Comparison of ENCODE assay signal across 1 cellular context in the genomic region with DNA sequence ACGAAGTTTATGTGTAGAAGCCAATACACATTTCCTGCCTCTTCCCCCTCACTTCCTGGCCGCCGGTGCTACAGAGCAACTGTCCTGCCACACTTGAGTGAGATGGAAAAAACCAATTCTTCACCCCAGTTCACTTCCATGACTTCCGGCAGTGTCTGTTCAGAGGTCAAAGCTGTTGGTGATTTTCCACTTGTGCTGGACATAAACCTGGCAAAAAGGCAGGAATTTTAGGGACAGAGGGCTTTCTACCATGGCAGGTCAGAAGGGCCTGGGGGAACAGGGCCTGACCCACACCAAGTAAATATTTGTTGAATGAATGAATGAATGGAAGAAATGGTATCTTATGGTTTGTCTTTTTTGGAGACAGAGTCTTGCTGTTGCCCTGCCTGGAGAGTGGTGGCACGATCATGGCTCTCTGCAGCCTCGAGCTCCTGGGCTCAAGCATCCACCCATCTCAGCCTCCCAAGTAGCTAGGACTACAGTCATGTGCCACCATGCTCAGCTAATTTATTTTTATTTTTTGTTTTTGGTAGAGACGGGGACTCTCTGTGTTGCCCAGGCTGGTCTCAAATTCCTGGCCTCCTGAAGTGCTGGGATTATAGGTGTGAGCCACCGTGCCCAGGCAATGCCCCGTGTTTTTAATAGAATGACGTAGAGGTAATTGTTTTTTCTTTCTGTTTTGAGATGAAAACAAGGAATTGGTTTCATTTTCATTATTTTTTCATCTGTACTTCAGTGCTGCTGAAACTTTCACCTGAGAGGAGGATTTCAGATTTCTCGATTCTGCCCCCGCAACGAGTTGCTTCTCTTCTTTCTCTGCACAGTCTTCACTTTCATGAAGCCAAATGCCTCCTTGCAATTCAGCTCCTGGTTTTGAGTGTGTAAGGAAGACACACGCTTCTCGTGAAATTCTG.
A peak's percentile ranks its signal among the peaks of the same experiment; 100 is the strongest.
TF ChIP-seq lines count a peak whose summit lies in the region.

No MANE protein-coding gene starts in this region.

TF ChIP-seq in HepG2, 621 proteins besides CTCF, POLR2A, EP300 and RAD21 (continued from another document and continues in another):
- TF ChIP-seq, protein P1, sequence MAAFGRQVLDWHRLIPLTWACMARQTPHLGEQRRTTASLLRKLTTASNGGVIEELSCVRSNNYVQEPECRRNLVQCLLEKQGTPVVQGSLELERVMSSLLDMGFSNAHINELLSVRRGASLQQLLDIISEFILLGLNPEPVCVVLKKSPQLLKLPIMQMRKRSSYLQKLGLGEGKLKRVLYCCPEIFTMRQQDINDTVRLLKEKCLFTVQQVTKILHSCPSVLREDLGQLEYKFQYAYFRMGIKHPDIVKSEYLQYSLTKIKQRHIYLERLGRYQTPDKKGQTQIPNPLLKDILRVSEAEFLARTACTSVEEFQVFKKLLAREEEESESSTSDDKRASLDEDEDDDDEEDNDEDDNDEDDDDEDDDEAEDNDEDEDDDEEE (CRISPR knock-in tag; IDR thresholded peaks at IDR 0.05) = no peak
- TF ChIP-seq SMAD3 (CRISPR knock-in tag; IDR thresholded peaks at IDR 0.05) = peak; percentile 71; the same call in 1 of the 2 replicates
- no peak for TF ChIP-seq GLI4 (CRISPR knock-in tag; IDR thresholded peaks at IDR 0.05; ENCODE audit: borderline replicate concordance)
- TF ChIP-seq SOX13 (IDR thresholded peaks at IDR 0.05) = no peak
- TF ChIP-seq SOX13 (CRISPR knock-in tag; conservative IDR thresholded peaks at IDR 0.05 in 1 of 2, IDR thresholded peaks at IDR 0.05 in 1 of 2) = peak in 1 of 2 experiments; percentile 78; a peak in 1 of 4 replicates
- TF ChIP-seq FOXP1 (IDR thresholded peaks at IDR 0.05) = no peak
- TF ChIP-seq FOXP1 (CRISPR knock-in tag; IDR thresholded peaks at IDR 0.05) = peak; percentile 52
- TF ChIP-seq NR2C2 (CRISPR knock-in tag; IDR thresholded peaks at IDR 0.05; ENCODE audit: borderline replicate concordance) = peak; percentile 77
- peak; percentile 80; the same call in 1 of the 2 replicates for TF ChIP-seq MIER2 (CRISPR knock-in tag; IDR thresholded peaks at IDR 0.05)
- no peak for TF ChIP-seq ZNF775 (CRISPR knock-in tag; IDR thresholded peaks at IDR 0.05; ENCODE audit: borderline replicate concordance)
- TF ChIP-seq ZNF292 (CRISPR knock-in tag; IDR thresholded peaks at IDR 0.05; ENCODE audit: borderline replicate concordance, low read depth) = peak; percentile 82; the same call in 1 of the 2 replicates
- no peak for TF ChIP-seq POLR2AphosphoS2 (IDR thresholded peaks at IDR 0.05; ENCODE audit: low read depth, low read length)
- TF ChIP-seq, protein P2, sequence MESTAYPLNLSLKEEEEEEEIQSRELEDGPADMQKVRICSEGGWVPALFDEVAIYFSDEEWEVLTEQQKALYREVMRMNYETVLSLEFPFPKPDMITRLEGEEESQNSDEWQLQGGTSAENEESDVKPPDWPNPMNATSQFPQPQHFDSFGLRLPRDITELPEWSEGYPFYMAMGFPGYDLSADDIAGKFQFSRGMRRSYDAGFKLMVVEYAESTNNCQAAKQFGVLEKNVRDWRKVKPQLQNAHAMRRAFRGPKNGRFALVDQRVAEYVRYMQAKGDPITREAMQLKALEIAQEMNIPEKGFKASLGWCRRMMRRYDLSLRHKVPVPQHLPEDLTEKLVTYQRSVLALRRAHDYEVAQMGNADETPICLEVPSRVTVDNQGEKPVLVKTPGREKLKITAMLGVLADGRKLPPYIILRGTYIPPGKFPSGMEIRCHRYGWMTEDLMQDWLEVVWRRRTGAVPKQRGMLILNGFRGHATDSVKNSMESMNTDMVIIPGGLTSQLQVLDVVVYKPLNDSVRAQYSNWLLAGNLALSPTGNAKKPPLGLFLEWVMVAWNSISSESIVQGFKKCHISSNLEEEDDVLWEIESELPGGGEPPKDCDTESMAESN (CRISPR knock-in tag; conservative IDR thresholded peaks at IDR 0.05) = no peak
- TF ChIP-seq, protein P3, sequence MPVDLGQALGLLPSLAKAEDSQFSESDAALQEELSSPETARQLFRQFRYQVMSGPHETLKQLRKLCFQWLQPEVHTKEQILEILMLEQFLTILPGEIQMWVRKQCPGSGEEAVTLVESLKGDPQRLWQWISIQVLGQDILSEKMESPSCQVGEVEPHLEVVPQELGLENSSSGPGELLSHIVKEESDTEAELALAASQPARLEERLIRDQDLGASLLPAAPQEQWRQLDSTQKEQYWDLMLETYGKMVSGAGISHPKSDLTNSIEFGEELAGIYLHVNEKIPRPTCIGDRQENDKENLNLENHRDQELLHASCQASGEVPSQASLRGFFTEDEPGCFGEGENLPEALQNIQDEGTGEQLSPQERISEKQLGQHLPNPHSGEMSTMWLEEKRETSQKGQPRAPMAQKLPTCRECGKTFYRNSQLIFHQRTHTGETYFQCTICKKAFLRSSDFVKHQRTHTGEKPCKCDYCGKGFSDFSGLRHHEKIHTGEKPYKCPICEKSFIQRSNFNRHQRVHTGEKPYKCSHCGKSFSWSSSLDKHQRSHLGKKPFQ (CRISPR knock-in tag; IDR thresholded peaks at IDR 0.05; ENCODE audit: insufficient replicate concordance) = no peak
- TF ChIP-seq, protein P4, sequence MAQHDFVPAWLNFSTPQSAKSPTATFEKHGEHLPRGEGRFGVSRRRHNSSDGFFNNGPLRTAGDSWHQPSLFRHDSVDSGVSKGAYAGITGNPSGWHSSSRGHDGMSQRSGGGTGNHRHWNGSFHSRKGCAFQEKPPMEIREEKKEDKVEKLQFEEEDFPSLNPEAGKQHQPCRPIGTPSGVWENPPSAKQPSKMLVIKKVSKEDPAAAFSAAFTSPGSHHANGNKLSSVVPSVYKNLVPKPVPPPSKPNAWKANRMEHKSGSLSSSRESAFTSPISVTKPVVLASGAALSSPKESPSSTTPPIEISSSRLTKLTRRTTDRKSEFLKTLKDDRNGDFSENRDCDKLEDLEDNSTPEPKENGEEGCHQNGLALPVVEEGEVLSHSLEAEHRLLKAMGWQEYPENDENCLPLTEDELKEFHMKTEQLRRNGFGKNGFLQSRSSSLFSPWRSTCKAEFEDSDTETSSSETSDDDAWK (CRISPR knock-in tag; IDR thresholded peaks at IDR 0.05) = no peak
- TF ChIP-seq CHCHD3 (CRISPR knock-in tag; IDR thresholded peaks at IDR 0.05) = no peak
- TF ChIP-seq EHMT2 (IDR thresholded peaks at IDR 0.05; ENCODE audit: borderline replicate concordance, low read depth, low read length) = no peak
- peak; percentile 58; the same call in 1 of the 2 replicates for TF ChIP-seq BORCS8-MEF2B (CRISPR knock-in tag; IDR thresholded peaks at IDR 0.05)
- no peak for TF ChIP-seq ZNF720 (CRISPR knock-in tag; IDR thresholded peaks at IDR 0.05)
- TF ChIP-seq ZNF230 (CRISPR knock-in tag; IDR thresholded peaks at IDR 0.05) = 0 out of 2 replicates have a peak, but pooled peaks have one; percentile 62
- TF ChIP-seq, protein P5, sequence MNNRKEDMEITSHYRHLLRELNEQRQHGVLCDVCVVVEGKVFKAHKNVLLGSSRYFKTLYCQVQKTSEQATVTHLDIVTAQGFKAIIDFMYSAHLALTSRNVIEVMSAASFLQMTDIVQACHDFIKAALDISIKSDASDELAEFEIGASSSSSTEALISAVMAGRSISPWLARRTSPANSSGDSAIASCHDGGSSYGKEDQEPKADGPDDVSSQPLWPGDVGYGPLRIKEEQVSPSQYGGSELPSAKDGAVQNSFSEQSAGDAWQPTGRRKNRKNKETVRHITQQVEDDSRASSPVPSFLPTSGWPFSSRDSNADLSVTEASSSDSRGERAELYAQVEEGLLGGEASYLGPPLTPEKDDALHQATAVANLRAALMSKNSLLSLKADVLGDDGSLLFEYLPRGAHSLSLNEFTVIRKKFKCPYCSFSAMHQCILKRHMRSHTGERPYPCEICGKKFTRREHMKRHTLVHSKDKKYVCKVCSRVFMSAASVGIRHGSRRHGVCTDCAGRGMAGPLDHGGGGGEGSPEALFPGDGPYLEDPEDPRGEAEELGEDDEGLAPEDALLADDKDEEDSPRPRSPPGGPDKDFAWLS (CRISPR knock-in tag; IDR thresholded peaks at IDR 0.05; ENCODE audit: borderline replicate concordance) = no peak
- TF ChIP-seq ZSCAN21 (CRISPR knock-in tag; IDR thresholded peaks at IDR 0.05; ENCODE audit: borderline replicate concordance) = no peak
- no peak for TF ChIP-seq ZNF136 (CRISPR knock-in tag; IDR thresholded peaks at IDR 0.05; ENCODE audit: low read depth)
- TF ChIP-seq RFX1 (IDR thresholded peaks at IDR 0.05) = no peak
- TF ChIP-seq ZNF883 (CRISPR knock-in tag; IDR thresholded peaks at IDR 0.05; ENCODE audit: not compliant biosample characterization) = no peak
- peak; percentile 100 for TF ChIP-seq ETV5 (CRISPR knock-in tag; IDR thresholded peaks at IDR 0.05; ENCODE audit: borderline replicate concordance)
- no peak for TF ChIP-seq ZSCAN12 (CRISPR knock-in tag; IDR thresholded peaks at IDR 0.05)
- TF ChIP-seq, protein P6, sequence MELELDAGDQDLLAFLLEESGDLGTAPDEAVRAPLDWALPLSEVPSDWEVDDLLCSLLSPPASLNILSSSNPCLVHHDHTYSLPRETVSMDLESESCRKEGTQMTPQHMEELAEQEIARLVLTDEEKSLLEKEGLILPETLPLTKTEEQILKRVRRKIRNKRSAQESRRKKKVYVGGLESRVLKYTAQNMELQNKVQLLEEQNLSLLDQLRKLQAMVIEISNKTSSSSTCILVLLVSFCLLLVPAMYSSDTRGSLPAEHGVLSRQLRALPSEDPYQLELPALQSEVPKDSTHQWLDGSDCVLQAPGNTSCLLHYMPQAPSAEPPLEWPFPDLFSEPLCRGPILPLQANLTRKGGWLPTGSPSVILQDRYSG (CRISPR knock-in tag; IDR thresholded peaks at IDR 0.05) = no peak
- TF ChIP-seq, protein P7, sequence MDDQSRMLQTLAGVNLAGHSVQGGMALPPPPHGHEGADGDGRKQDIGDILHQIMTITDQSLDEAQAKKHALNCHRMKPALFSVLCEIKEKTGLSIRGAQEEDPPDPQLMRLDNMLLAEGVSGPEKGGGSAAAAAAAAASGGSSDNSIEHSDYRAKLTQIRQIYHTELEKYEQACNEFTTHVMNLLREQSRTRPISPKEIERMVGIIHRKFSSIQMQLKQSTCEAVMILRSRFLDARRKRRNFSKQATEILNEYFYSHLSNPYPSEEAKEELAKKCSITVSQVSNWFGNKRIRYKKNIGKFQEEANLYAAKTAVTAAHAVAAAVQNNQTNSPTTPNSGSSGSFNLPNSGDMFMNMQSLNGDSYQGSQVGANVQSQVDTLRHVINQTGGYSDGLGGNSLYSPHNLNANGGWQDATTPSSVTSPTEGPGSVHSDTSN (CRISPR knock-in tag; IDR thresholded peaks at IDR 0.05; ENCODE audit: borderline replicate concordance) = no peak
- no peak for TF ChIP-seq ZZZ3 (CRISPR knock-in tag; IDR thresholded peaks at IDR 0.05; ENCODE audit: borderline replicate concordance)
- no peak for TF ChIP-seq SSRP1 (CRISPR knock-in tag; IDR thresholded peaks at IDR 0.05)
- TF ChIP-seq IKZF4 (CRISPR knock-in tag; IDR thresholded peaks at IDR 0.05; ENCODE audit: borderline replicate concordance, low read depth, not compliant biosample characterization) = no peak
- TF ChIP-seq ZNF589 (CRISPR knock-in tag; conservative IDR thresholded peaks at IDR 0.05) = no peak
- TF ChIP-seq STAG1 (CRISPR knock-in tag; IDR thresholded peaks at IDR 0.05) = peak; percentile 14; the same call in 1 of the 2 replicates
- TF ChIP-seq, protein P8, sequence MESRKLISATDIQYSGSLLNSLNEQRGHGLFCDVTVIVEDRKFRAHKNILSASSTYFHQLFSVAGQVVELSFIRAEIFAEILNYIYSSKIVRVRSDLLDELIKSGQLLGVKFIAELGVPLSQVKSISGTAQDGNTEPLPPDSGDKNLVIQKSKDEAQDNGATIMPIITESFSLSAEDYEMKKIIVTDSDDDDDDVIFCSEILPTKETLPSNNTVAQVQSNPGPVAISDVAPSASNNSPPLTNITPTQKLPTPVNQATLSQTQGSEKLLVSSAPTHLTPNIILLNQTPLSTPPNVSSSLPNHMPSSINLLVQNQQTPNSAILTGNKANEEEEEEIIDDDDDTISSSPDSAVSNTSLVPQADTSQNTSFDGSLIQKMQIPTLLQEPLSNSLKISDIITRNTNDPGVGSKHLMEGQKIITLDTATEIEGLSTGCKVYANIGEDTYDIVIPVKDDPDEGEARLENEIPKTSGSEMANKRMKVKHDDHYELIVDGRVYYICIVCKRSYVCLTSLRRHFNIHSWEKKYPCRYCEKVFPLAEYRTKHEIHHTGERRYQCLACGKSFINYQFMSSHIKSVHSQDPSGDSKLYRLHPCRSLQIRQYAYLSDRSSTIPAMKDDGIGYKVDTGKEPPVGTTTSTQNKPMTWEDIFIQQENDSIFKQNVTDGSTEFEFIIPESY (CRISPR knock-in tag; IDR thresholded peaks at IDR 0.05) = peak; percentile 41; the same call in 1 of the 2 replicates
- no peak for TF ChIP-seq FIP1L1 (IDR thresholded peaks at IDR 0.05; ENCODE audit: borderline replicate concordance, insufficient read depth, low read depth, low read length)
- TF ChIP-seq RBM39 (IDR thresholded peaks at IDR 0.05; ENCODE audit: low read depth, low read length, poor library complexity, severe bottlenecking) = no peak
- TF ChIP-seq, protein P9, sequence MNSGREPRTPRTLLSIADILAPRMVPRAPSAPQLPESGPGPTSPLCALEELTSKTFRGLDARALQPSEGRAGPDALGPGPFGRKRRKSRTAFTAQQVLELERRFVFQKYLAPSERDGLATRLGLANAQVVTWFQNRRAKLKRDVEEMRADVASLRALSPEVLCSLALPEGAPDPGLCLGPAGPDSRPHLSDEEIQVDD (CRISPR knock-in tag; IDR thresholded peaks at IDR 0.05; ENCODE audit: borderline replicate concordance) = no peak
- TF ChIP-seq ZNF160 (CRISPR knock-in tag; IDR thresholded peaks at IDR 0.05) = no peak
